Comparison of ENCODE assay signal across 22 cellular contexts in the genomic region with DNA sequence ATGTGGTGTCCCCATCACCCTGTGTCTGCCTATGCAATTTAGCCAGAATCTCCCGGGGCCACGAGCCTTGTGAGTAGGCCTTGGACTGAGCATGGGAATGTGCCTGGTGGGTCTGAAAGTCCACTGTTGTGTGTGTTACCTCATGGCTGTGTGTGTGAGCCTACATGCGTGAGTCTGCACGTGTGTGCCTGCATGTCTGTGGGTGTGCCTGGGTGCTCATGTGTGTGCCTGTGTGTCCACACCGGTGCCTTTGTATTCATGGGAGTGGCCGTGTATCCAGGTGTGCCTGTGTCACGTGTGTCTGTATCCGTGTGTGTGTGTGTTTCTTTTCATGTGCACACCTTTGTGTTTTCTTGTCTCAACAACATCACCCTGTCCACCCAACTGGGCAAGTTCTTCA. TPM values are rescaled to one million over a fixed set of nuclear protein-coding genes. Genes with fewer than 3 reads are reported as not detected.
"Had no signal": no experiment of that assay in that cellular context is flagged by ENCODE, and none has a peak within 500 bp of the region (broad histone marks: within the 10 kb centered on the region; RNA-seq: fewer than 3 reads in every experiment).

No MANE protein-coding gene starts in this region.

- H3K4me3 Mint-ChIP-seq: activated naive CD4-positive, alpha-beta T cell treated with anti-CD3 and anti-CD28 coated beads, Interleukin-2, amount 50 U/mL, for 24 hours; effector memory CD8-positive, alpha-beta T cell; mesothelial cell of epicardium; stimulated activated naive CD8-positive, alpha-beta T cell treated with anti-CD3 and anti-CD28 coated beads, Interleukin-15, amount 100 ng/mL, for 72 hours had no signal

- H3K27ac ChIP-seq: ascending aorta, esophagus muscularis mucosa, hepatocyte, left ventricle myocardium inferior, tibial artery had no signal

- DNase-seq: activated CD4-positive, alpha-beta T cell treated with anti-CD3 and anti-CD28 coated beads, Interleukin-2, amount 50 U/mL, for 48 hours; activated CD8-positive, alpha-beta memory T cell treated with anti-CD3 and anti-CD28 coated beads, Interleukin-2, amount 50 U/mL, for 48 hours; activated T-cell treated with anti-CD3 and anti-CD28 coated beads, Interleukin-2, amount 50 U/mL, for 4 hours; central memory CD4-positive, alpha-beta T cell; effector memory CD8-positive, alpha-beta T cell; immature natural killer cell; kidney glomerular epithelial cell; left ventricle myocardium inferior; mammary epithelial cell; stimulated activated CD4-positive, alpha-beta T cell treated with anti-CD3 and anti-CD28 coated beads, Interleukin-1b, Interleukin-23, amount 100 ng/mL, for 48 hours; stimulated activated naive CD8-positive, alpha-beta T cell treated with anti-CD3 and anti-CD28 coated beads, Interleukin-15, amount 100 ng/mL, for 72 hours; T-cell; T-helper 9 cell; tibial artery had no signal

- ATAC-seq: activated T-cell treated with anti-CD3 and anti-CD28 coated beads, Interleukin-2, amount 50 U/mL, for 4 hours; effector memory CD8-positive, alpha-beta T cell; naive thymus-derived CD8-positive, alpha-beta T cell; stimulated activated naive CD8-positive, alpha-beta T cell treated with anti-CD3 and anti-CD28 coated beads, Interleukin-15, amount 100 ng/mL, for 72 hours; T-cell had no signal

- H3K27me3 ChIP-seq: ascending aorta, dorsolateral prefrontal cortex, hepatocyte had no signal

- H3K4me3 ChIP-seq: ascending aorta, dorsolateral prefrontal cortex, esophagus muscularis mucosa, hepatocyte, left ventricle myocardium inferior, tibial artery had no signal

- H3K9me3 ChIP-seq: ascending aorta, esophagus muscularis mucosa, left ventricle myocardium inferior, tibial artery had no signal

- H3K27ac Mint-ChIP-seq: activated naive CD4-positive, alpha-beta T cell treated with anti-CD3 and anti-CD28 coated beads, Interleukin-2, amount 50 U/mL, for 24 hours; mesothelial cell of epicardium; progenitor cell of endocrine pancreas; stimulated activated naive CD8-positive, alpha-beta T cell treated with anti-CD3 and anti-CD28 coated beads, Interleukin-15, amount 100 ng/mL, for 72 hours; T-cell had no signal

- H3K36me3 Mint-ChIP-seq: activated naive CD4-positive, alpha-beta T cell treated with anti-CD3 and anti-CD28 coated beads, Interleukin-2, amount 50 U/mL, for 24 hours had no signal

- H3K4me1 ChIP-seq: ascending aorta had no signal

- H3K9me3 Mint-ChIP-seq: activated T-cell treated with anti-CD3 and anti-CD28 coated beads, Interleukin-2, amount 50 U/mL, for 4 hours; effector memory CD8-positive, alpha-beta T cell; immature natural killer cell; mesothelial cell of epicardium; naive thymus-derived CD8-positive, alpha-beta T cell; stimulated activated naive CD8-positive, alpha-beta T cell treated with anti-CD3 and anti-CD28 coated beads, Interleukin-15, amount 100 ng/mL, for 72 hours; T-cell had no signal

- H3K27me3 Mint-ChIP-seq: activated naive CD4-positive, alpha-beta T cell treated with anti-CD3 and anti-CD28 coated beads, Interleukin-2, amount 50 U/mL, for 24 hours; naive thymus-derived CD8-positive, alpha-beta T cell; progenitor cell of endocrine pancreas; stimulated activated naive CD8-positive, alpha-beta T cell treated with anti-CD3 and anti-CD28 coated beads, Interleukin-15, amount 100 ng/mL, for 72 hours; T-cell had no signal

- H3K36me3 ChIP-seq: ascending aorta, esophagus muscularis mucosa, left ventricle myocardium inferior, tibial artery had no signal

RNA-seq across cellular contexts. Expression of a gene that starts 14.2 kb away (rescaled TPM):
- total RNA-seq: ascending aorta had no signal

RNA-seq across cellular contexts. Expression of a gene that starts 34.5 kb away (rescaled TPM):
- total RNA-seq: ascending aorta had no signal
